In genomic region chr2:175432021-175432420, GRCh38 we compare ENCODE assay signal across 19 cellular contexts.
DNase-seq lines count a peak whose midpoint lies in the region; TF ChIP-seq lines count a peak whose summit lies in the region.
"Had no signal": no experiment of that assay in that cellular context is flagged by ENCODE, and none has a peak within 500 bp of the region (broad histone marks: within the 10 kb centered on the region; RNA-seq: fewer than 3 reads in every experiment).

No MANE protein-coding gene starts in this region.

- intact Hi-C loops in prostate gland (cut with DNase I), result no loop called here

- H3K27ac ChIP-seq in ectodermal cell (ENCODE audit: insufficient read depth, low read depth, low read length, poor library complexity, severe bottlenecking) (peak overlapping the region; percentile 13), prostate gland (no peak overlapping the region)
- H3K27ac ChIP-seq: 22Rv1; BLaER1 treated with 17β-estradiol and CSF1 and Interleukin-3, amounts not matched to agents 10 nM and 100 nM; HL-60; left lung; parathyroid adenoma had no signal

- TF ChIP-seq CTCF in progenitor cell of endocrine pancreas (IDR thresholded peaks at IDR 0.05; ENCODE audit: unreplicated experiment) (no peak), prostate gland (IDR thresholded peaks at IDR 0.05) (no peak)

- H3K27me3 ChIP-seq in ectodermal cell (ENCODE audit: control insufficient read depth, insufficient read depth, low read length, poor library complexity, severe bottlenecking) (no peaks in the 10 kb centered on the region), prostate gland (replicated peaks; ENCODE audit: insufficient read depth) (no peaks in the 10 kb centered on the region)
- H3K27me3 ChIP-seq: BLaER1 treated with 17β-estradiol and CSF1 and Interleukin-3, amounts not matched to agents 10 nM and 100 nM; left lung had no signal

- DNase-seq in NCI-H2171 treated with DMSO at 0.1 percent for 48 hours (lab: John Stamatoyannopoulos, UW) (peak; percentile 14), NCI-H2171 (lab: John Stamatoyannopoulos, UW) (no peak), NCI-H2227 treated with DMSO at 0.1 percent for 48 hours (lab: John Stamatoyannopoulos, UW) (peak; percentile 37), progenitor cell of endocrine pancreas (ENCODE audit: low spot score, unreplicated experiment) (no peak), prostate gland (ENCODE audit: low spot score) (no peak), C1 segment of cervical spinal cord (lab: John Stamatoyannopoulos, UW) (no peak)
- DNase-seq in stimulated activated CD4-positive, alpha-beta T cell treated with anti-CD3 and anti-CD28 coated beads, Interleukin-15, amount 100 ng/mL, for 24 hours, result no peak
- DNase-seq: activated CD4-positive, CD25-positive, alpha-beta regulatory T cell; effector CD4-positive, alpha-beta T cell; left lung; NCI-H524; RPMI8226 had no signal

- no peaks in the 10 kb centered on the region for H3K36me3 Mint-ChIP-seq in progenitor cell of endocrine pancreas (ENCODE audit: insufficient read depth)
- H3K36me3 Mint-ChIP-seq: activated naive CD4-positive, alpha-beta T cell treated with anti-CD3 and anti-CD28 coated beads, Interleukin-2, amount 50 U/mL, for 24 hours had no signal

- WGBS in ectodermal cell, 2 experiments, result 84% methylated on average over 5 of the region's 5 CpGs
- WGBS in prostate gland, result 63% methylated on average over 5 of the region's 5 CpGs

- H3K4me3 ChIP-seq in ectodermal cell (ENCODE audit: insufficient read depth, low read depth, low read length) (no peak overlapping the region), prostate gland (no peak overlapping the region)
- H3K4me3 ChIP-seq: BLaER1 treated with 17β-estradiol and CSF1 and Interleukin-3, amounts not matched to agents 10 nM and 100 nM; K562; left lung had no signal

- H3K36me3 ChIP-seq in ectodermal cell (ENCODE audit: control insufficient read depth, insufficient read depth, low read length) (no peaks in the 10 kb centered on the region), prostate gland (no peaks in the 10 kb centered on the region)
- H3K36me3 ChIP-seq: BLaER1 treated with 17β-estradiol and CSF1 and Interleukin-3, amounts not matched to agents 10 nM and 100 nM; left lung had no signal

- H3K4me1 ChIP-seq in ectodermal cell (ENCODE audit: control insufficient read depth, insufficient read depth, low read length), result no peaks in the 10 kb centered on the region
- H3K4me1 ChIP-seq in prostate gland (replicated peaks), result no peaks in the 10 kb centered on the region
- H3K4me1 ChIP-seq: BLaER1 treated with 17β-estradiol and CSF1 and Interleukin-3, amounts not matched to agents 10 nM and 100 nM; left lung; parathyroid adenoma had no signal

- H3K27me3 Mint-ChIP-seq in progenitor cell of endocrine pancreas, result no peaks in the 10 kb centered on the region

- no peak for TF ChIP-seq POLR2A in prostate gland (IDR thresholded peaks at IDR 0.05)

- peaks cover 10% of the 10 kb centered on the region for H3K9me3 Mint-ChIP-seq in progenitor cell of endocrine pancreas (ENCODE audit: low read depth)

- H3K4me3 Mint-ChIP-seq in progenitor cell of endocrine pancreas (ENCODE audit: low read depth), result no peak overlapping the region
- H3K4me3 Mint-ChIP-seq: activated naive CD4-positive, alpha-beta T cell treated with anti-CD3 and anti-CD28 coated beads, Interleukin-2, amount 50 U/mL, for 24 hours had no signal

- no peaks in the 10 kb centered on the region for H3K9me3 ChIP-seq in ectodermal cell (ENCODE audit: control insufficient read depth, low read length)
- H3K9me3 ChIP-seq in prostate gland, result no peaks in the 10 kb centered on the region

- H3K4me1 Mint-ChIP-seq in progenitor cell of endocrine pancreas (ENCODE audit: low read depth), result no peaks in the 10 kb centered on the region
- H3K4me1 Mint-ChIP-seq: activated naive CD4-positive, alpha-beta T cell treated with anti-CD3 and anti-CD28 coated beads, Interleukin-2, amount 50 U/mL, for 24 hours had no signal

- no peak overlapping the region for H3K27ac Mint-ChIP-seq in progenitor cell of endocrine pancreas
- H3K27ac Mint-ChIP-seq: activated naive CD4-positive, alpha-beta T cell treated with anti-CD3 and anti-CD28 coated beads, Interleukin-2, amount 50 U/mL, for 24 hours had no signal

Comparison
In these comparisons a context has a peak if more than half of its experiments do, and no peak if none do; other contexts are left out.
1. DNase-seq: peak in NCI-H2171 treated with DMSO at 0.1 percent for 48 hours (single experiment) and NCI-H2227 treated with DMSO at 0.1 percent for 48 hours (single experiment); none in NCI-H2171 (single experiment), progenitor cell of endocrine pancreas (single experiment), stimulated activated CD4-positive, alpha-beta T cell treated with anti-CD3 and anti-CD28 coated beads, Interleukin-15, amount 100 ng/mL, for 24 hours (single experiment), prostate gland (single experiment) and C1 segment of cervical spinal cord (0 of 14).